9 cellular contexts compared by ENCODE assay signal in the genomic region with DNA sequence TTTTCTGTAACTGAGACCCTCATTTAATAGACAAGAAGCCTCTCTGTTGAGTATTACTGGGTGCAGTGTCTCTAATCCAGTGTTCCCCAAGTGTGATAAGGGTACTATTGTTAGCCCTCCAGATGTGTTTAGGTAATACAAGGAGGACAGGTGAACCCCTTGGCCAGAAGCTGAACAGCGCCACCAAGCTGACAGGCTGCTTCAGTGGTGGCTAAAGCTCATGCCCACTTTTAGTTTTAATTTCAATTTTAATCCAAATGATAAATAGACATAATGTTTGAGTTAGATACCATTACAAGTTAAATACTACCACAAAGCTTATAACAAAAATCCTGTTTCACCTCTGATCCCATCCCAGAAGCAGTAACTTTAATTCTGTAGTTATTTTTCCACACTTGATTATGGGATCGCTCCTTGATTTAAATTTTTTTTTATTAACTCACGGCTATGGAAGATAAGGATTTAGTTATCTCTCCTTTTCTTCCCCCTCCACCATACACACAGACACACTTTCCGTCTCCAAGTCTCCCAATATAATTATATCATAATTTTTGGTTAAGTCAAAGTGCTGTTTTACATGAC. TPM values are rescaled to one million over a fixed set of nuclear protein-coding genes. Genes with fewer than 3 reads are reported as not detected.
DNase-seq lines count a peak whose midpoint lies in the region; ATAC-seq, FAIRE-seq and TF ChIP-seq lines count a peak whose summit lies in the region.
"Had no signal": no experiment of that assay in that cellular context is flagged by ENCODE, and none has a peak within 500 bp of the region (broad histone marks: within the 10 kb centered on the region; RNA-seq: fewer than 3 reads in every experiment).

No MANE protein-coding gene starts in this region.

- no peaks in the 10 kb centered on the region for H3K36me3 Mint-ChIP-seq in T-helper 17 cell (ENCODE audit: low read depth)

- intact Hi-C loops in gastrocnemius medialis (cut with DNase I; ENCODE audit: low total_unique reads): loop anchor here (10.0 kb wide), 1 partner anchor 328 kb away; no protein-coding TSS in a partner anchor

- H3K27ac Mint-ChIP-seq in T-helper 17 cell: no peak overlapping the region

- no peaks in the 10 kb centered on the region for H3K4me1 ChIP-seq in gastrocnemius medialis

- peaks cover 13 to 28% (median 18%) of the 10 kb centered on the region in 3 donors for H3K27me3 ChIP-seq in gastrocnemius medialis

- H3K36me3 ChIP-seq in gastrocnemius medialis: no peaks in the 10 kb centered on the region

- no peak overlapping the region for H3K4me3 ChIP-seq in gastrocnemius medialis

- in situ Hi-C loops in gastrocnemius medialis (cut with MboI; ENCODE audit: low sequenced_read_pairs in 4 of 4): loop anchor here in 2 of 4 donors (10.0 to 25.0 kb wide), 2 partner anchors 128 to 331 kb away; no protein-coding TSS in a partner anchor

- DNase-seq in AML-193 (lab: John Stamatoyannopoulos, UW): peak; percentile 21 to 40
- DNase-seq in GM19239 (ENCODE audit: insufficient read length, low spot score): no peak
- peak in 1 of 3 donors; percentile 15 for DNase-seq in T-helper 17 cell
- DNase-seq in iris pigment epithelial cell (ENCODE audit: low read depth): peak; percentile 8
- no peak for DNase-seq in gastrocnemius medialis
- DNase-seq: activated T-cell treated with anti-CD3 and anti-CD28 coated beads, Interleukin-2, amount 50 U/mL, for 4 hours had no signal

- TF ChIP-seq POLR2A in GM18505 (IDR thresholded peaks at IDR 0.05; ENCODE audit: borderline replicate concordance, extremely low read depth, insufficient read depth, insufficient read length) (no peak), gastrocnemius medialis (IDR thresholded peaks at IDR 0.05) (no peak)

- H3K9me3 ChIP-seq in T-helper 17 cell (ENCODE audit: control insufficient read depth, low read length, poor library complexity, severe bottlenecking) (no peaks in the 10 kb centered on the region), gastrocnemius medialis (no peaks in the 10 kb centered on the region)

- peak; percentile 45 for FAIRE-seq in GM19239 (lab: Jason Lieb, UNC)

- ATAC-seq in T-helper 17 cell (peak; percentile 57), GM18505 (IDR thresholded peaks at IDR 0.05; ENCODE audit: unreplicated experiment) (no peak), HG03095 (IDR thresholded peaks at IDR 0.05; ENCODE audit: unreplicated experiment) (no peak), HG03342 (IDR thresholded peaks at IDR 0.05; ENCODE audit: unreplicated experiment) (no peak), gastrocnemius medialis (no peak)

- H3K27ac ChIP-seq in gastrocnemius medialis: no peak overlapping the region

- peaks cover 6% of the 10 kb centered on the region for H3K4me1 Mint-ChIP-seq in T-helper 17 cell

- H3K4me3 Mint-ChIP-seq in T-helper 17 cell: no peak overlapping the region
- H3K4me3 Mint-ChIP-seq: activated T-cell treated with anti-CD3 and anti-CD28 coated beads, Interleukin-2, amount 50 U/mL, for 4 hours had no signal

- H3K27me3 Mint-ChIP-seq in T-helper 17 cell: peaks cover 49% of the 10 kb centered on the region

- peak in 1 of 5 experiments; percentile 49 for TF ChIP-seq CTCF in gastrocnemius medialis (IDR thresholded peaks at IDR 0.05 in 4 of 5, conservative IDR thresholded peaks at IDR 0.05 in 1 of 5)

RNA-seq across cellular contexts. Expression of a gene that starts 8.3 kb away (rescaled TPM):
- total RNA-seq in T-helper 17 cell: 10 to 100 TPM; 16.4 to 17.8 TPM
- 1 to 10 TPM; 2.9 to 9.1 (median 6.3) TPM for total RNA-seq in gastrocnemius medialis

Comparison
In these comparisons a context has a peak if more than half of its experiments do, and no peak if none do; other contexts are left out.
1. DNase-seq: peak in AML-193 (2 of 2) and iris pigment epithelial cell (single experiment); none in GM19239 (single experiment) and gastrocnemius medialis (0 of 2).